ENCODE assay signal across 20 cellular contexts in the genomic region with DNA sequence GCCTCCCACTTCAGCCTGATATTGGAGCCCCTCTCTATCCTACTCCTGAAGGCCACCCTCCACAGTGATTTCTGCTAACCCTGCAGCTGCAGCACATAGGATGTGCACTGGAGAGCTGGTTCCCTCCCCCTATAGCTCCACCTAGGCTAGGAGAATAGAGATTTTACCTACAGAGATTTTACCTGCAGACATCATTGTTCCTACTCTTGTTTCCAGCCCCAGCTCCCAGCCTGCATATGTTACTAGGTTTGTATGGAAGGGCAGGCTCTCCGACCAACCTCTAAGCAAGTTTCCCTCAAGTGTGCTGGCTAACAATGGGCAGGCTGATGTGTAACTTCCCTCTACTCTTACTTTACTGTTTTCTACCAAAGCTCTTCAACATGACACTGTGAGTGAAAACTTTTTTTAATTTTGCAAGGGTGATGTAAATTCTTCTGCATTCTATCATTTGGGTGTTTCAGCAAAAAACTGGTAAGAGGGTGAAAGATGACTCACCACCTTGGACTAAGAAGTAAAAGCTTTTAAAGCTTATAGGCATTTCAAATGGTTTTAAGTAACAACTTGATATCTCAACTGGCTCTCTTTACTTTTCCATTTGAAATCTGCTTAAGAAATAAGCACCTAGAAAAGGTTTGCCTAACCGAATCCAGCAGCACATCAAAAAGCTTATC.
A peak's percentile ranks its signal among the peaks of the same experiment; 100 is the strongest.
DNase-seq lines count a peak whose midpoint lies in the region; TF ChIP-seq lines count a peak whose summit lies in the region.
"Had no signal": no experiment of that assay in that cellular context is flagged by ENCODE, and none has a peak within 500 bp of the region (broad histone marks: within the 10 kb centered on the region; RNA-seq: fewer than 3 reads in every experiment).

No MANE protein-coding gene starts in this region.

- TF ChIP-seq CTCF in endodermal cell (conservative IDR thresholded peaks at IDR 0.05), result no peak
- TF ChIP-seq CTCF in neutrophil (IDR thresholded peaks at IDR 0.05), result no peak

- peak; percentile 72 for DNase-seq in EH (ENCODE audit: low read depth)
- peak; percentile 59 for DNase-seq in MV-4-11 (lab: John Stamatoyannopoulos, UW)
- DNase-seq in endodermal cell, result peak; percentile 53
- no peak for DNase-seq in foreskin melanocyte
- no peak for DNase-seq in germinal center (ENCODE audit: low spot score)
- no peak for DNase-seq in DMS153 treated with DMSO at 0.1 percent for 48 hours (lab: John Stamatoyannopoulos, UW; ENCODE audit: unreplicated experiment)
- DNase-seq in NCI-H2081 treated with DMSO at 0.1 percent for 48 hours (lab: John Stamatoyannopoulos, UW), result no peak
- DNase-seq: activated B cell treated with CpG ODN at 0.5 μM for 24 hours, activated gamma-delta T cell, anterior cingulate cortex, DMS53, erythroblast, naive B cell, NCI-H2171, psoas muscle, RPMI8226, T-cell had no signal

- H3K27me3 ChIP-seq in endodermal cell (ENCODE audit: control insufficient read depth, insufficient read depth, low read length, poor library complexity, severe bottlenecking) (no peaks in the 10 kb centered on the region), neutrophil (no peaks in the 10 kb centered on the region)
- H3K27me3 ChIP-seq: BLaER1 treated with 17β-estradiol and CSF1 and Interleukin-3, amounts not matched to agents 10 nM and 100 nM had no signal

- peaks cover 6% of the 10 kb centered on the region for H3K36me3 Mint-ChIP-seq in endodermal cell (ENCODE audit: low read depth)

- H3K9me3 Mint-ChIP-seq in endodermal cell, result no peaks in the 10 kb centered on the region
- H3K9me3 Mint-ChIP-seq: activated B cell treated with CpG ODN at 0.5 μM for 24 hours, naive B cell, T-cell had no signal

- H3K4me3 ChIP-seq in endodermal cell (ENCODE audit: low read length) (peak overlapping the region; percentile 27), neutrophil (ENCODE audit: low read depth in 1 of 2, low read length in 1 of 2) (peak overlapping the region; percentile 7 to 43)
- H3K4me3 ChIP-seq: BLaER1 treated with 17β-estradiol and CSF1 and Interleukin-3, amounts not matched to agents 10 nM and 100 nM; coronary artery; psoas muscle had no signal

- WGBS in endodermal cell (ENCODE audit: insufficient coverage in 1 of 2, insufficient read length in 1 of 2), 2 experiments, result 72% methylated on average over 2 of the region's 2 CpGs; no CpG with 5 or more reads in 1 of the 2 experiments

- H3K27ac ChIP-seq in endodermal cell (ENCODE audit: low read depth, low read length) (no peak overlapping the region), neutrophil (peak overlapping the region; percentile 86)
- H3K27ac ChIP-seq: BLaER1 treated with 17β-estradiol and CSF1 and Interleukin-3, amounts not matched to agents 10 nM and 100 nM; coronary artery; psoas muscle had no signal

- H3K4me3 Mint-ChIP-seq in endodermal cell, result no peak overlapping the region
- H3K4me3 Mint-ChIP-seq: activated B cell treated with CpG ODN at 0.5 μM for 24 hours, naive B cell, T-cell had no signal

- H3K9ac ChIP-seq in endodermal cell (ENCODE audit: extremely low read depth, low read length, poor library complexity, severe bottlenecking), result no peak overlapping the region
- H3K9ac ChIP-seq: BLaER1 treated with 17β-estradiol and CSF1 and Interleukin-3, amounts not matched to agents 10 nM and 100 nM had no signal

- H3K27me3 Mint-ChIP-seq in endodermal cell (ENCODE audit: insufficient read depth), result no peaks in the 10 kb centered on the region
- H3K27me3 Mint-ChIP-seq: activated B cell treated with CpG ODN at 0.5 μM for 24 hours, naive B cell, T-cell had no signal

- H3K4me1 Mint-ChIP-seq in endodermal cell, result peaks cover 19% of the 10 kb centered on the region

- H3K4me1 ChIP-seq in endodermal cell (ENCODE audit: control insufficient read depth, insufficient read depth, low read length), result peaks cover 7% of the 10 kb centered on the region
- H3K4me1 ChIP-seq in neutrophil (ENCODE audit: control insufficient read depth in 1 of 2, insufficient read depth in 1 of 2, low read depth in 1 of 2, low read length in 1 of 2), result peaks cover 50 to 58% of the 10 kb centered on the region in 2 experiments
- H3K4me1 ChIP-seq: psoas muscle had no signal

- peak overlapping the region; percentile 46 for H3K27ac Mint-ChIP-seq in endodermal cell
- H3K27ac Mint-ChIP-seq: activated B cell treated with CpG ODN at 0.5 μM for 24 hours, T-cell had no signal

- H3K36me3 ChIP-seq in endodermal cell (ENCODE audit: control insufficient read depth, insufficient read depth, low read length), result no peaks in the 10 kb centered on the region
- H3K36me3 ChIP-seq in neutrophil, result no peaks in the 10 kb centered on the region

- H3K9me3 ChIP-seq in endodermal cell (ENCODE audit: control insufficient read depth, low read length) (no peaks in the 10 kb centered on the region), neutrophil (no peaks in the 10 kb centered on the region)
- H3K9me3 ChIP-seq: BLaER1 treated with 17β-estradiol and CSF1 and Interleukin-3, amounts not matched to agents 10 nM and 100 nM; psoas muscle had no signal

Comparison
In these comparisons a context has a peak if more than half of its experiments do, and no peak if none do; other contexts are left out.
1. DNase-seq: peak in EH (single experiment), MV-4-11 (single experiment) and endodermal cell (single experiment); none in foreskin melanocyte (single experiment), germinal center (single experiment), DMS153 treated with DMSO at 0.1 percent for 48 hours (single experiment) and NCI-H2081 treated with DMSO at 0.1 percent for 48 hours (single experiment).